ENCODE assay signal across 1 cellular context in the genomic region with DNA sequence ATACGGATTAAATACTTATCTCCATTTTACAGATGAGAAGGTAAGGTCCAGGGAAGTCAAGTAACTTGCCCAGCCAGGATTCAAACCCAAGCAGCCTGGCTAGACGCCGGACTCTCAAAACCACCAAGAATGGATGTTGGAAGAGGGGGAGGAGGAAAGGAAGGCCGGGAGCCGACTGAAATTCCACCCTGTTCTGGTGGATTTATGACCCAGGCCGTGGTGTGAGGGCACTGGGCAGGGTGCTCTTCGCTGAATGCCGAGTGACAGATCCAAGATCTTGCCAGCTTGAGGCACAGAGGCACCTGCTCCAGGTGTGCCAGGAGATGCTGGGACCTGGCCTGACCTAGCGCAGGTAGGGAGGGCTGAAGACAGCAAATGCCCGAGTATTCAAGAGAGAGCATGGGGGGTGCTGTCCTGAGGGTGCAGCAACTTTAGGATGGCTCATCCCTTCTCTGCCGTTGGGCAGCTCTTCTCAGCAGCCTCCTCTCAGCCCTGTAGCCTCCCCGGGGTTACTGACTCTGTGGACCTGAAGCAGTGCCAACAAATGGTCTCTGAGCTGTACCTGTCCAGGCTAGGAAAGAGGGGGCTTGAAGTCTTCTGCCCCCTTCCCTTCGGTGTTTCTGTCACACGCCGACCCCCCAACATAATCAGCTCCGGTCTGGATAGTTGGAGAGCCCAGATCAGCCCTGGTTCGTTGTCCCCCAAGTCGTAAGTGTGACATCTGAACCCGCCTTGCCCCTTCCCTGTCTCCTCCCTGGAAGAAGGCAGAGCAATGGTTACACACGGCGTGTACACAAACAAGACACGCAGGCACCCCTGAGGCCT.
A peak's percentile ranks its signal among the peaks of the same experiment; 100 is the strongest.
TF ChIP-seq lines count a peak whose summit lies in the region.

No MANE protein-coding gene starts in this region.

TF ChIP-seq in HepG2, 621 proteins besides CTCF, POLR2A, EP300 and RAD21 (continued from another document and continues in another):
- TF ChIP-seq IKZF4 (CRISPR knock-in tag; IDR thresholded peaks at IDR 0.05; ENCODE audit: borderline replicate concordance, low read depth, not compliant biosample characterization) (no peak), SAP130 (CRISPR knock-in tag; IDR thresholded peaks at IDR 0.05; ENCODE audit: low read depth) (peak; percentile 54; the same call in 1 of the 2 replicates), ZNF331 (CRISPR knock-in tag; IDR thresholded peaks at IDR 0.05) (no peak), ZMAT3 (CRISPR knock-in tag; conservative IDR thresholded peaks at IDR 0.05) (no peak), NR2F2 (IDR thresholded peaks at IDR 0.05; ENCODE audit: borderline replicate concordance, low read depth) (no peak), LBX2 (CRISPR knock-in tag; IDR thresholded peaks at IDR 0.05; ENCODE audit: borderline replicate concordance) (no peak), ZNF251 (CRISPR knock-in tag; IDR thresholded peaks at IDR 0.05) (no peak), FOXA3 (CRISPR knock-in tag; IDR thresholded peaks at IDR 0.05) (peak; percentile 35; the same call in 1 of the 2 replicates), ARID2 (CRISPR knock-in tag; IDR thresholded peaks at IDR 0.05; ENCODE audit: borderline replicate concordance) (no peak), STAT6 (CRISPR knock-in tag; IDR thresholded peaks at IDR 0.05; ENCODE audit: borderline replicate concordance) (no peak), ZBTB20 (CRISPR knock-in tag; IDR thresholded peaks at IDR 0.05; ENCODE audit: borderline replicate concordance, low read depth) (no peak), MXI1 (IDR thresholded peaks at IDR 0.05; ENCODE audit: borderline replicate concordance, low read depth, low read length) (no peak), ZNF367 (CRISPR knock-in tag; IDR thresholded peaks at IDR 0.05; ENCODE audit: borderline replicate concordance) (no peak), ZNF597 (CRISPR knock-in tag; IDR thresholded peaks at IDR 0.05) (no peak), ZSCAN31 (CRISPR knock-in tag; IDR thresholded peaks at IDR 0.05; ENCODE audit: low read depth) (no peak), HDAC1 (CRISPR knock-in tag; IDR thresholded peaks at IDR 0.05) (0 out of 2 replicates have a peak, but pooled peaks have one; percentile 22), HNRNPL (IDR thresholded peaks at IDR 0.05; ENCODE audit: low read depth, low read length) (no peak)
- TF ChIP-seq, protein P1, sequence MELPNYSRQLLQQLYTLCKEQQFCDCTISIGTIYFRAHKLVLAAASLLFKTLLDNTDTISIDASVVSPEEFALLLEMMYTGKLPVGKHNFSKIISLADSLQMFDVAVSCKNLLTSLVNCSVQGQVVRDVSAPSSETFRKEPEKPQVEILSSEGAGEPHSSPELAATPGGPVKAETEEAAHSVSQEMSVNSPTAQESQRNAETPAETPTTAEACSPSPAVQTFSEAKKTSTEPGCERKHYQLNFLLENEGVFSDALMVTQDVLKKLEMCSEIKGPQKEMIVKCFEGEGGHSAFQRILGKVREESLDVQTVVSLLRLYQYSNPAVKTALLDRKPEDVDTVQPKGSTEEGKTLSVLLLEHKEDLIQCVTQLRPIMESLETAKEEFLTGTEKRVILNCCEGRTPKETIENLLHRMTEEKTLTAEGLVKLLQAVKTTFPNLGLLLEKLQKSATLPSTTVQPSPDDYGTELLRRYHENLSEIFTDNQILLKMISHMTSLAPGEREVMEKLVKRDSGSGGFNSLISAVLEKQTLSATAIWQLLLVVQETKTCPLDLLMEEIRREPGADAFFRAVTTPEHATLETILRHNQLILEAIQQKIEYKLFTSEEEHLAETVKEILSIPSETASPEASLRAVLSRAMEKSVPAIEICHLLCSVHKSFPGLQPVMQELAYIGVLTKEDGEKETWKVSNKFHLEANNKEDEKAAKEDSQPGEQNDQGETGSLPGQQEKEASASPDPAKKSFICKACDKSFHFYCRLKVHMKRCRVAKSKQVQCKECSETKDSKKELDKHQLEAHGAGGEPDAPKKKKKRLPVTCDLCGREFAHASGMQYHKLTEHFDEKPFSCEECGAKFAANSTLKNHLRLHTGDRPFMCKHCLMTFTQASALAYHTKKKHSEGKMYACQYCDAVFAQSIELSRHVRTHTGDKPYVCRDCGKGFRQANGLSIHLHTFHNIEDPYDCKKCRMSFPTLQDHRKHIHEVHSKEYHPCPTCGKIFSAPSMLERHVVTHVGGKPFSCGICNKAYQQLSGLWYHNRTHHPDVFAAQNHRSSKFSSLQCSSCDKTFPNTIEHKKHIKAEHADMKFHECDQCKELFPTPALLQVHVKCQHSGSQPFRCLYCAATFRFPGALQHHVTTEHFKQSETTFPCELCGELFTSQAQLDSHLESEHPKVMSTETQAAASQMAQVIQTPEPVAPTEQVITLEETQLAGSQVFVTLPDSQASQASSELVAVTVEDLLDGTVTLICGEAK (IDR thresholded peaks at IDR 0.05), result no peak
- TF ChIP-seq, protein P1 (CRISPR knock-in tag; IDR thresholded peaks at IDR 0.05), result no peak
- TF ChIP-seq, protein P2, sequence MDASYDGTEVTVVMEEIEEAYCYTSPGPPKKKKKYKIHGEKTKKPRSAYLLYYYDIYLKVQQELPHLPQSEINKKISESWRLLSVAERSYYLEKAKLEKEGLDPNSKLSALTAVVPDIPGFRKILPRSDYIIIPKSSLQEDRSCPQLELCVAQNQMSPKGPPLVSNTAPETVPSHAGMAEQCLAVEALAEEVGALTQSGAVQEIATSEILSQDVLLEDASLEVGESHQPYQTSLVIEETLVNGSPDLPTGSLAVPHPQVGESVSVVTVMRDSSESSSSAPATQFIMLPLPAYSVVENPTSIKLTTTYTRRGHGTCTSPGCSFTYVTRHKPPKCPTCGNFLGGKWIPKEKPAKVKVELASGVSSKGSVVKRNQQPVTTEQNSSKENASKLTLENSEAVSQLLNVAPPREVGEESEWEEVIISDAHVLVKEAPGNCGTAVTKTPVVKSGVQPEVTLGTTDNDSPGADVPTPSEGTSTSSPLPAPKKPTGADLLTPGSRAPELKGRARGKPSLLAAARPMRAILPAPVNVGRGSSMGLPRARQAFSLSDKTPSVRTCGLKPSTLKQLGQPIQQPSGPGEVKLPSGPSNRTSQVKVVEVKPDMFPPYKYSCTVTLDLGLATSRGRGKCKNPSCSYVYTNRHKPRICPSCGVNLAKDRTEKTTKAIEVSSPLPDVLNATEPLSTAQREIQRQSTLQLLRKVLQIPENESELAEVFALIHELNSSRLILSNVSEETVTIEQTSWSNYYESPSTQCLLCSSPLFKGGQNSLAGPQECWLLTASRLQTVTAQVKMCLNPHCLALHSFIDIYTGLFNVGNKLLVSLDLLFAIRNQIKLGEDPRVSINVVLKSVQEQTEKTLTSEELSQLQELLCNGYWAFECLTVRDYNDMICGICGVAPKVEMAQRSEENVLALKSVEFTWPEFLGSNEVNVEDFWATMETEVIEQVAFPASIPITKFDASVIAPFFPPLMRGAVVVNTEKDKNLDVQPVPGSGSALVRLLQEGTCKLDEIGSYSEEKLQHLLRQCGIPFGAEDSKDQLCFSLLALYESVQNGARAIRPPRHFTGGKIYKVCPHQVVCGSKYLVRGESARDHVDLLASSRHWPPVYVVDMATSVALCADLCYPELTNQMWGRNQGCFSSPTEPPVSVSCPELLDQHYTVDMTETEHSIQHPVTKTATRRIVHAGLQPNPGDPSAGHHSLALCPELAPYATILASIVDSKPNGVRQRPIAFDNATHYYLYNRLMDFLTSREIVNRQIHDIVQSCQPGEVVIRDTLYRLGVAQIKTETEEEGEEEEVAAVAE (CRISPR knock-in tag; IDR thresholded peaks at IDR 0.05; ENCODE audit: borderline replicate concordance), result no peak
